In the genomic region with DNA sequence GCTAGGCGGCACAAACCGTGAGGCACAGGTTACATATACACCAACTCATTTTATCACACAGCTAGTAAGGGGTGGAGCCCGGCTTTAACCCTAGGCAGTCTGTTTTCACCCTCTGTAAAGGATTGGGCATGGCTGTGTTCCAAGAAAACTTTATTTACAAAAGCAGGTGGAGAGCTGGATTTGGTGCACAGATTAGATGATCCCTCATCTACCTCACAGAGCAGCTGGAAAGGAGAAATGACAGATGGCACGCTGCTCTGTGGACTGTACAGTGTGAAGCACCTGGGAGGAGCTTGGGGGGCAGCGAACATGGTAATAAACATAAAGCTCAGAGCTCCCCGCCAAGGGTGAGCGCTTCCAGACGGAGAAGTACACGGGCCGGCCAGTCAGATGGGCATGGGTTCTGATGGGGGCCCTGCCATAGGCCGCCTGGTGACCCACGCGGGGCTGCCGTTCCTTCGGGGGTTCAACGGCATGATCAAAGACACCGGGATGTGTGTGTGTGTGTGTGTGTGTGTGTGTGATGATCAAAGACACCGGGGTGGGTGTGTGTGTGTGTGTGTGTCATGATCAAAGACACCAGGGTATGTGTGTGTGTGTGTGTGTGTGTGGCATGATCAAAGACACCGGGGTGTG, we compare ENCODE assay signal across 1 cellular context.
TF ChIP-seq lines count a peak whose summit lies in the region.

No MANE protein-coding gene starts in this region.

TF ChIP-seq in HepG2, 621 proteins besides CTCF, POLR2A, EP300 and RAD21 (continued from another document and continues in another):
- TF ChIP-seq ZNF234 (CRISPR knock-in tag; conservative IDR thresholded peaks at IDR 0.05) (0 out of 2 replicates have a peak, but pooled peaks have one; percentile 58), GRHL1 (CRISPR knock-in tag; conservative IDR thresholded peaks at IDR 0.05) (no peak), ESRRA (CRISPR knock-in tag; IDR thresholded peaks at IDR 0.05; ENCODE audit: low read depth) (no peak), ZSCAN25 (CRISPR knock-in tag; IDR thresholded peaks at IDR 0.05) (no peak), ZBTB1 (CRISPR knock-in tag; IDR thresholded peaks at IDR 0.05; ENCODE audit: borderline replicate concordance) (no peak), ZNF354B (CRISPR knock-in tag; IDR thresholded peaks at IDR 0.05) (0 out of 2 replicates have a peak, but pooled peaks have one; percentile 2), ZBTB20 (CRISPR knock-in tag; IDR thresholded peaks at IDR 0.05; ENCODE audit: borderline replicate concordance, low read depth) (peak; percentile 55; the same call in 1 of the 2 replicates), ZNF430 (CRISPR knock-in tag; IDR thresholded peaks at IDR 0.05) (no peak), ZNF564 (CRISPR knock-in tag; IDR thresholded peaks at IDR 0.05) (no peak), ZSCAN31 (CRISPR knock-in tag; IDR thresholded peaks at IDR 0.05; ENCODE audit: low read depth) (0 out of 2 replicates have a peak, but pooled peaks have one; percentile 35), SMAD1 (CRISPR knock-in tag; IDR thresholded peaks at IDR 0.05; ENCODE audit: borderline replicate concordance, low read depth) (no peak), FOXA1 (IDR thresholded peaks at IDR 0.05) (no peak), FOXA1 (CRISPR knock-in tag; IDR thresholded peaks at IDR 0.05) (peak; percentile 25; the same call in 1 of the 2 replicates), NR2C2 (CRISPR knock-in tag; IDR thresholded peaks at IDR 0.05; ENCODE audit: borderline replicate concordance) (no peak), SRSF9 (IDR thresholded peaks at IDR 0.05; ENCODE audit: borderline replicate concordance, insufficient read depth, low read depth, low read length, poor library complexity, severe bottlenecking) (no peak), HNRNPLL (IDR thresholded peaks at IDR 0.05; ENCODE audit: low read depth, low read length, poor library complexity, severe bottlenecking) (peak; percentile 38), ZNF510 (CRISPR knock-in tag; IDR thresholded peaks at IDR 0.05; ENCODE audit: low read depth) (no peak), ZNF660 (CRISPR knock-in tag; IDR thresholded peaks at IDR 0.05; ENCODE audit: borderline replicate concordance, low read depth) (no peak), TAF15 (IDR thresholded peaks at IDR 0.05; ENCODE audit: low read depth, low read length, poor library complexity, severe bottlenecking) (no peak), ZNF501 (CRISPR knock-in tag; IDR thresholded peaks at IDR 0.05) (no peak), ZNF841 (CRISPR knock-in tag; IDR thresholded peaks at IDR 0.05; ENCODE audit: borderline replicate concordance) (no peak), NFYC (CRISPR knock-in tag; IDR thresholded peaks at IDR 0.05) (no peak), ZNF839 (CRISPR knock-in tag; IDR thresholded peaks at IDR 0.05; ENCODE audit: borderline replicate concordance) (no peak), MIXL1 (CRISPR knock-in tag; IDR thresholded peaks at IDR 0.05) (no peak), ETV5 (CRISPR knock-in tag; IDR thresholded peaks at IDR 0.05; ENCODE audit: borderline replicate concordance) (no peak), ZNF780A (CRISPR knock-in tag; IDR thresholded peaks at IDR 0.05) (no peak), ZBTB34 (CRISPR knock-in tag; IDR thresholded peaks at IDR 0.05) (no peak), ZNF235 (CRISPR knock-in tag; IDR thresholded peaks at IDR 0.05; ENCODE audit: borderline replicate concordance) (no peak), ZNF232 (CRISPR knock-in tag; IDR thresholded peaks at IDR 0.05; ENCODE audit: borderline replicate concordance) (no peak), TFE3 (CRISPR knock-in tag; IDR thresholded peaks at IDR 0.05) (no peak), ISL2 (CRISPR knock-in tag; IDR thresholded peaks at IDR 0.05) (no peak), LRRFIP1 (CRISPR knock-in tag; conservative IDR thresholded peaks at IDR 0.05) (no peak), ZNF484 (CRISPR knock-in tag; IDR thresholded peaks at IDR 0.05; ENCODE audit: borderline replicate concordance, low read depth) (no peak), TBP (CRISPR knock-in tag; IDR thresholded peaks at IDR 0.05) (no peak), SP5 (CRISPR knock-in tag; IDR thresholded peaks at IDR 0.05; ENCODE audit: borderline replicate concordance, low read depth) (0 out of 2 replicates have a peak, but pooled peaks have one; percentile 27), ATAD3A (CRISPR knock-in tag; IDR thresholded peaks at IDR 0.05) (no peak), RXRB (CRISPR knock-in tag; IDR thresholded peaks at IDR 0.05; ENCODE audit: borderline replicate concordance) (no peak), ZNF335 (CRISPR knock-in tag; IDR thresholded peaks at IDR 0.05) (no peak), ZMYM2 (CRISPR knock-in tag; IDR thresholded peaks at IDR 0.05) (peak; percentile 19; the same call in 1 of the 2 replicates), TEF (CRISPR knock-in tag; IDR thresholded peaks at IDR 0.05) (no peak), ZNF136 (CRISPR knock-in tag; IDR thresholded peaks at IDR 0.05; ENCODE audit: low read depth) (0 out of 2 replicates have a peak, but pooled peaks have one; percentile 25), TP53 (CRISPR knock-in tag; conservative IDR thresholded peaks at IDR 0.05) (no peak), SP4 (CRISPR knock-in tag; IDR thresholded peaks at IDR 0.05) (0 out of 2 replicates have a peak, but pooled peaks have one; percentile 15), RFX1 (IDR thresholded peaks at IDR 0.05) (no peak), ZNF737 (CRISPR knock-in tag; IDR thresholded peaks at IDR 0.05; ENCODE audit: borderline replicate concordance) (no peak), ZNF30 (CRISPR knock-in tag; IDR thresholded peaks at IDR 0.05) (no peak)
- TF ChIP-seq, protein P1, sequence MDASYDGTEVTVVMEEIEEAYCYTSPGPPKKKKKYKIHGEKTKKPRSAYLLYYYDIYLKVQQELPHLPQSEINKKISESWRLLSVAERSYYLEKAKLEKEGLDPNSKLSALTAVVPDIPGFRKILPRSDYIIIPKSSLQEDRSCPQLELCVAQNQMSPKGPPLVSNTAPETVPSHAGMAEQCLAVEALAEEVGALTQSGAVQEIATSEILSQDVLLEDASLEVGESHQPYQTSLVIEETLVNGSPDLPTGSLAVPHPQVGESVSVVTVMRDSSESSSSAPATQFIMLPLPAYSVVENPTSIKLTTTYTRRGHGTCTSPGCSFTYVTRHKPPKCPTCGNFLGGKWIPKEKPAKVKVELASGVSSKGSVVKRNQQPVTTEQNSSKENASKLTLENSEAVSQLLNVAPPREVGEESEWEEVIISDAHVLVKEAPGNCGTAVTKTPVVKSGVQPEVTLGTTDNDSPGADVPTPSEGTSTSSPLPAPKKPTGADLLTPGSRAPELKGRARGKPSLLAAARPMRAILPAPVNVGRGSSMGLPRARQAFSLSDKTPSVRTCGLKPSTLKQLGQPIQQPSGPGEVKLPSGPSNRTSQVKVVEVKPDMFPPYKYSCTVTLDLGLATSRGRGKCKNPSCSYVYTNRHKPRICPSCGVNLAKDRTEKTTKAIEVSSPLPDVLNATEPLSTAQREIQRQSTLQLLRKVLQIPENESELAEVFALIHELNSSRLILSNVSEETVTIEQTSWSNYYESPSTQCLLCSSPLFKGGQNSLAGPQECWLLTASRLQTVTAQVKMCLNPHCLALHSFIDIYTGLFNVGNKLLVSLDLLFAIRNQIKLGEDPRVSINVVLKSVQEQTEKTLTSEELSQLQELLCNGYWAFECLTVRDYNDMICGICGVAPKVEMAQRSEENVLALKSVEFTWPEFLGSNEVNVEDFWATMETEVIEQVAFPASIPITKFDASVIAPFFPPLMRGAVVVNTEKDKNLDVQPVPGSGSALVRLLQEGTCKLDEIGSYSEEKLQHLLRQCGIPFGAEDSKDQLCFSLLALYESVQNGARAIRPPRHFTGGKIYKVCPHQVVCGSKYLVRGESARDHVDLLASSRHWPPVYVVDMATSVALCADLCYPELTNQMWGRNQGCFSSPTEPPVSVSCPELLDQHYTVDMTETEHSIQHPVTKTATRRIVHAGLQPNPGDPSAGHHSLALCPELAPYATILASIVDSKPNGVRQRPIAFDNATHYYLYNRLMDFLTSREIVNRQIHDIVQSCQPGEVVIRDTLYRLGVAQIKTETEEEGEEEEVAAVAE (CRISPR knock-in tag; IDR thresholded peaks at IDR 0.05; ENCODE audit: borderline replicate concordance), result no peak
- TF ChIP-seq, protein P2, sequence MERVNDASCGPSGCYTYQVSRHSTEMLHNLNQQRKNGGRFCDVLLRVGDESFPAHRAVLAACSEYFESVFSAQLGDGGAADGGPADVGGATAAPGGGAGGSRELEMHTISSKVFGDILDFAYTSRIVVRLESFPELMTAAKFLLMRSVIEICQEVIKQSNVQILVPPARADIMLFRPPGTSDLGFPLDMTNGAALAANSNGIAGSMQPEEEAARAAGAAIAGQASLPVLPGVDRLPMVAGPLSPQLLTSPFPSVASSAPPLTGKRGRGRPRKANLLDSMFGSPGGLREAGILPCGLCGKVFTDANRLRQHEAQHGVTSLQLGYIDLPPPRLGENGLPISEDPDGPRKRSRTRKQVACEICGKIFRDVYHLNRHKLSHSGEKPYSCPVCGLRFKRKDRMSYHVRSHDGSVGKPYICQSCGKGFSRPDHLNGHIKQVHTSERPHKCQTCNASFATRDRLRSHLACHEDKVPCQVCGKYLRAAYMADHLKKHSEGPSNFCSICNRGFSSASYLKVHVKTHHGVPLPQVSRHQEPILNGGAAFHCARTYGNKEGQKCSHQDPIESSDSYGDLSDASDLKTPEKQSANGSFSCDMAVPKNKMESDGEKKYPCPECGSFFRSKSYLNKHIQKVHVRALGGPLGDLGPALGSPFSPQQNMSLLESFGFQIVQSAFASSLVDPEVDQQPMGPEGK (CRISPR knock-in tag; IDR thresholded peaks at IDR 0.05), result peak; percentile 55; the same call in 1 of the 2 replicates
- TF ChIP-seq, protein P3, sequence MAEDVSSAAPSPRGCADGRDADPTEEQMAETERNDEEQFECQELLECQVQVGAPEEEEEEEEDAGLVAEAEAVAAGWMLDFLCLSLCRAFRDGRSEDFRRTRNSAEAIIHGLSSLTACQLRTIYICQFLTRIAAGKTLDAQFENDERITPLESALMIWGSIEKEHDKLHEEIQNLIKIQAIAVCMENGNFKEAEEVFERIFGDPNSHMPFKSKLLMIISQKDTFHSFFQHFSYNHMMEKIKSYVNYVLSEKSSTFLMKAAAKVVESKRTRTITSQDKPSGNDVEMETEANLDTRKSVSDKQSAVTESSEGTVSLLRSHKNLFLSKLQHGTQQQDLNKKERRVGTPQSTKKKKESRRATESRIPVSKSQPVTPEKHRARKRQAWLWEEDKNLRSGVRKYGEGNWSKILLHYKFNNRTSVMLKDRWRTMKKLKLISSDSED (CRISPR knock-in tag; IDR thresholded peaks at IDR 0.05), result no peak
